In the genomic region with DNA sequence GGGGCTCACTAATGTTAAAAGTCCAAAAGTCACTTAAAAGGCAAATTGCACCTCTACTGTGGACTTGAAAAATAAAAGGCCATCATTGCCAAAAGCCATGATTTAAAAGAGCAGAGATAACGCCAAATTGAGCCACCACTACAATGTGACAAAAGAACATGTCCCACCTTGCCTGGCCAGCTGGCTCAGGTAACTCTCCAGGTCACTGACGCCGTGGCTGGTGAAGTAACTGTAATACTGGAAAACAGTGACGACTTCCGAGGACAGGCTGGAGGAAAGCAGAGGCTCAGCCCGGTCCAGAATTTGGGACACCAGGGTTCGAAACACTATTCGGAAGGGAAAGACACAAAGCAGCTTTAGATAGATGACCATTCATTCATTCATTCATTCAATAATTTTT, we compare ENCODE assay signal across 28 cellular contexts. TPM values are rescaled to one million over a fixed set of nuclear protein-coding genes. Genes with fewer than 3 reads are reported as not detected.
A peak's percentile ranks its signal among the peaks of the same experiment; 100 is the strongest.
DNase-seq lines count a peak whose midpoint lies in the region; FAIRE-seq and TF ChIP-seq lines count a peak whose summit lies in the region.
"Had no signal": no experiment of that assay in that cellular context is flagged by ENCODE, and none has a peak within 500 bp of the region (broad histone marks: within the 10 kb centered on the region; RNA-seq: fewer than 3 reads in every experiment).

No MANE protein-coding gene starts in this region.

- intact Hi-C loops in CD14-positive monocyte (cut with micrococcal nuclease): no loop called here

- peaks cover 84% of the 10 kb centered on the region for H3K36me3 Mint-ChIP-seq in activated T-cell treated with anti-CD3 and anti-CD28 coated beads, Interleukin-2, amount 50 U/mL, for 24 hours (ENCODE audit: low read depth)
- peaks cover 21% of the 10 kb centered on the region for H3K36me3 Mint-ChIP-seq in activated naive CD8-positive, alpha-beta T cell treated with anti-CD3 and anti-CD28 coated beads for 36 hours
- no peaks in the 10 kb centered on the region for H3K36me3 Mint-ChIP-seq in nephron (ENCODE audit: low read depth)
- peaks cover 91 to 100% of the 10 kb centered on the region in 2 donors for H3K36me3 Mint-ChIP-seq in CD14-positive monocyte
- no peaks in the 10 kb centered on the region for H3K36me3 Mint-ChIP-seq in endothelial cell (ENCODE audit: low read depth, unreplicated experiment)

- no peak for DNase-seq in activated T-cell treated with anti-CD3 and anti-CD28 coated beads, Interleukin-2, amount 50 U/mL, for 24 hours
- no peak for DNase-seq in activated T-cell treated with anti-CD3 and anti-CD28 coated beads for 4 hours
- peak; percentile 38 for DNase-seq in DMS79 (lab: John Stamatoyannopoulos, UW)
- no peak for DNase-seq in activated naive CD8-positive, alpha-beta T cell treated with anti-CD3 and anti-CD28 coated beads for 36 hours
- no peak for DNase-seq in CD14-positive monocyte (ENCODE audit: low spot score)
- no peak for DNase-seq in HTR-8/SVneo (ENCODE audit: insufficient read length, low spot score)
- no peak for DNase-seq in endothelial cell (ENCODE audit: low spot score)
- DNase-seq: anterior cingulate cortex, erythroblast, foreskin fibroblast, H7, left lung, midbrain, MM.1S, NCI-H1436 treated with DMSO at 0.1 percent for 48 hours, NCI-H2171, NCI-H526, posterior cingulate gyrus, substantia nigra, T-helper 9 cell had no signal

- no peak overlapping the region for H3K4me3 Mint-ChIP-seq in activated T-cell treated with anti-CD3 and anti-CD28 coated beads, Interleukin-2, amount 50 U/mL, for 24 hours
- no peak overlapping the region for H3K4me3 Mint-ChIP-seq in activated naive CD8-positive, alpha-beta T cell treated with anti-CD3 and anti-CD28 coated beads for 36 hours
- H3K4me3 Mint-ChIP-seq in nephron (no peak overlapping the region), CD14-positive monocyte (no peak overlapping the region), endothelial cell (ENCODE audit: unreplicated experiment) (no peak overlapping the region)
- H3K4me3 Mint-ChIP-seq: neural crest cell had no signal

- H3K27me3 Mint-ChIP-seq in activated T-cell treated with anti-CD3 and anti-CD28 coated beads, Interleukin-2, amount 50 U/mL, for 24 hours: no peaks in the 10 kb centered on the region
- no peaks in the 10 kb centered on the region for H3K27me3 Mint-ChIP-seq in activated naive CD8-positive, alpha-beta T cell treated with anti-CD3 and anti-CD28 coated beads for 36 hours
- H3K27me3 Mint-ChIP-seq in nephron (ENCODE audit: low read depth): no peaks in the 10 kb centered on the region
- H3K27me3 Mint-ChIP-seq in CD14-positive monocyte (ENCODE audit: low read depth in 3 of 3): peaks cover 0 to 2% (median 0%) of the 10 kb centered on the region in 3 donors
- H3K27me3 Mint-ChIP-seq in endothelial cell (ENCODE audit: unreplicated experiment): no peaks in the 10 kb centered on the region

- peaks cover 33% of the 10 kb centered on the region for H3K4me1 Mint-ChIP-seq in activated T-cell treated with anti-CD3 and anti-CD28 coated beads, Interleukin-2, amount 50 U/mL, for 24 hours (ENCODE audit: low read depth)
- peaks cover 22% of the 10 kb centered on the region for H3K4me1 Mint-ChIP-seq in activated naive CD8-positive, alpha-beta T cell treated with anti-CD3 and anti-CD28 coated beads for 36 hours
- H3K4me1 Mint-ChIP-seq in nephron (peaks cover 8% of the 10 kb centered on the region), CD14-positive monocyte (no peaks in the 10 kb centered on the region), endothelial cell (ENCODE audit: unreplicated experiment) (no peaks in the 10 kb centered on the region)
- H3K4me1 Mint-ChIP-seq: neural crest cell had no signal

- H3K9me3 Mint-ChIP-seq in activated T-cell treated with anti-CD3 and anti-CD28 coated beads, Interleukin-2, amount 50 U/mL, for 24 hours: no peaks in the 10 kb centered on the region
- no peaks in the 10 kb centered on the region for H3K9me3 Mint-ChIP-seq in activated naive CD8-positive, alpha-beta T cell treated with anti-CD3 and anti-CD28 coated beads for 36 hours
- H3K9me3 Mint-ChIP-seq in nephron (no peaks in the 10 kb centered on the region), CD14-positive monocyte (no peaks in the 10 kb centered on the region), endothelial cell (ENCODE audit: unreplicated experiment) (no peaks in the 10 kb centered on the region)
- H3K9me3 Mint-ChIP-seq: activated T-helper 2 cell treated with anti-CD3 and anti-CD28 coated beads, Interferon-gamma antibody, Interleukin-2, Interleukin-4, amounts not matched to agents 10 μg/mL and 5 μg/mL and 100 μg/mL, durations not matched to agents 14 hours and 24 hours and 36 hours; neural crest cell had no signal

- no peak for FAIRE-seq in HTR-8/SVneo (lab: Jason Lieb, UNC)

- TF ChIP-seq CTCF in nephron (IDR thresholded peaks at IDR 0.05; ENCODE audit: unreplicated experiment in 3 of 3): no peak
- no peak for TF ChIP-seq CTCF in CD14-positive monocyte (IDR thresholded peaks at IDR 0.05)
- TF ChIP-seq CTCF in endothelial cell (IDR thresholded peaks at IDR 0.05; ENCODE audit: unreplicated experiment): no peak

- peak overlapping the region; percentile 77 for H3K27ac Mint-ChIP-seq in activated T-cell treated with anti-CD3 and anti-CD28 coated beads, Interleukin-2, amount 50 U/mL, for 24 hours
- peak overlapping the region; percentile 66 for H3K27ac Mint-ChIP-seq in activated naive CD8-positive, alpha-beta T cell treated with anti-CD3 and anti-CD28 coated beads for 36 hours
- peak overlapping the region; percentile 17 to 61 (median 51) for H3K27ac Mint-ChIP-seq in nephron
- H3K27ac Mint-ChIP-seq in CD14-positive monocyte: peak overlapping the region in 1 of 7 donors; percentile 10
- H3K27ac Mint-ChIP-seq in endothelial cell (ENCODE audit: unreplicated experiment): no peak overlapping the region
- H3K27ac Mint-ChIP-seq: activated T-helper 2 cell treated with anti-CD3 and anti-CD28 coated beads, Interferon-gamma antibody, Interleukin-2, Interleukin-4, amounts not matched to agents 10 μg/mL and 5 μg/mL and 100 μg/mL, durations not matched to agents 14 hours and 24 hours and 36 hours had no signal

RNA-seq across cellular contexts. Expression of a gene that starts 29.3 kb away (rescaled TPM):
- not detected for total RNA-seq in activated naive CD8-positive, alpha-beta T cell treated with anti-CD3 and anti-CD28 coated beads for 36 hours
- under 1 TPM in 1 of 2 donors, not detected in 1; 0.34 TPM for polyA plus RNA-seq in CD14-positive monocyte
- total RNA-seq in endothelial cell (ENCODE audit: unreplicated experiment): not detected
- total RNA-seq: activated T-helper 2 cell treated with anti-CD3 and anti-CD28 coated beads, Interferon-gamma antibody, Interleukin-2, Interleukin-4, amounts not matched to agents 10 μg/mL and 5 μg/mL and 100 μg/mL, durations not matched to agents 14 hours and 24 hours and 36 hours; cardiac septum; G401; H7; K562; neural crest cell; sciatic nerve; vagina had no signal
- polyA plus RNA-seq: K562 had no signal

RNA-seq across cellular contexts. Expression of a gene that starts 53.2 kb away (rescaled TPM):
- 10 to 100 TPM; 74.1 to 75.8 TPM for total RNA-seq in activated naive CD8-positive, alpha-beta T cell treated with anti-CD3 and anti-CD28 coated beads for 36 hours
- polyA plus RNA-seq in CD14-positive monocyte: 1 to 10 TPM; 2.6 to 5.2 TPM
- total RNA-seq in endothelial cell (ENCODE audit: unreplicated experiment): 24.7 TPM
